In genomic region chr7:133230591-133231194, GRCh38 we compare ENCODE assay signal across 8 cellular contexts. TPM values are rescaled to one million over a fixed set of nuclear protein-coding genes. Genes with fewer than 3 reads are reported as not detected.
A peak's percentile ranks its signal among the peaks of the same experiment; 100 is the strongest.
DNase-seq lines count a peak whose midpoint lies in the region; ATAC-seq, FAIRE-seq and TF ChIP-seq lines count a peak whose summit lies in the region.

No MANE protein-coding gene starts in this region.

- H3K9me3 Mint-ChIP-seq in natural killer cell (no peaks in the 10 kb centered on the region), type B pancreatic cell (peaks cover 3% of the 10 kb centered on the region)
- H3K9me3 Mint-ChIP-seq in natural killer cell treated with Interleukin-12 subunit alpha and Interleukin-12 subunit beta and Interleukin-15 and Interleukin-18, amount 100 ng/mL, for 72 hours = no peaks in the 10 kb centered on the region

- peak in 2 of 3 donors; percentile 66 to 72 for ATAC-seq in natural killer cell
- no peak for ATAC-seq in natural killer cell treated with Interleukin-12 subunit alpha and Interleukin-12 subunit beta and Interleukin-15 and Interleukin-18, amount 100 ng/mL, for 72 hours
- ATAC-seq in GM18517 (IDR thresholded peaks at IDR 0.05; ENCODE audit: unreplicated experiment) = no peak

- H3K4me1 Mint-ChIP-seq in natural killer cell (no peaks in the 10 kb centered on the region), type B pancreatic cell (ENCODE audit: unreplicated experiment) (peaks cover 4% of the 10 kb centered on the region)
- no peaks in the 10 kb centered on the region for H3K4me1 Mint-ChIP-seq in natural killer cell treated with Interleukin-12 subunit alpha and Interleukin-12 subunit beta and Interleukin-15 and Interleukin-18, amount 100 ng/mL, for 72 hours (ENCODE audit: low read depth in 2 of 2)

- DNase-seq in natural killer cell (peak; percentile 27), NCI-H1694 (lab: John Stamatoyannopoulos, UW) (peak; percentile 80), mucosa of gallbladder (ENCODE audit: low spot score) (peak; percentile 48), type B pancreatic cell (ENCODE audit: extremely low spot score, unreplicated experiment) (no peak)
- DNase-seq in natural killer cell treated with Interleukin-12 subunit alpha and Interleukin-12 subunit beta and Interleukin-15 and Interleukin-18, amount 100 ng/mL, for 72 hours (ENCODE audit: low spot score) = no peak
- peak; percentile 7 for DNase-seq in effector CD8-positive, alpha-beta T cell (lab: John Stamatoyannopoulos, UW)

- H3K4me3 Mint-ChIP-seq in natural killer cell (no peak overlapping the region), type B pancreatic cell (no peak overlapping the region)
- no peak overlapping the region for H3K4me3 Mint-ChIP-seq in natural killer cell treated with Interleukin-12 subunit alpha and Interleukin-12 subunit beta and Interleukin-15 and Interleukin-18, amount 100 ng/mL, for 72 hours

- H3K36me3 Mint-ChIP-seq in natural killer cell (no peaks in the 10 kb centered on the region), type B pancreatic cell (no peaks in the 10 kb centered on the region)
- H3K36me3 Mint-ChIP-seq in natural killer cell treated with Interleukin-12 subunit alpha and Interleukin-12 subunit beta and Interleukin-15 and Interleukin-18, amount 100 ng/mL, for 72 hours = no peaks in the 10 kb centered on the region

- H3K27me3 Mint-ChIP-seq in natural killer cell (ENCODE audit: low read depth in 2 of 2) = peaks cover 24 to 50% of the 10 kb centered on the region in 2 donors
- H3K27me3 Mint-ChIP-seq in natural killer cell treated with Interleukin-12 subunit alpha and Interleukin-12 subunit beta and Interleukin-15 and Interleukin-18, amount 100 ng/mL, for 72 hours = peaks cover 9 to 24% of the 10 kb centered on the region in 2 donors
- H3K27me3 Mint-ChIP-seq in type B pancreatic cell = peaks cover 6% of the 10 kb centered on the region

- TF ChIP-seq CTCF in natural killer cell (IDR thresholded peaks at IDR 0.05) (peak; percentile 59), type B pancreatic cell (conservative IDR thresholded peaks at IDR 0.05) (peak; percentile 84)

- intact Hi-C loops in natural killer cell (cut with micrococcal nuclease) = loop anchor here (2.0 kb wide), 1 partner anchor 520 kb away; no protein-coding TSS in a partner anchor

- H3K27ac Mint-ChIP-seq in natural killer cell = no peak overlapping the region
- no peak overlapping the region for H3K27ac Mint-ChIP-seq in natural killer cell treated with Interleukin-12 subunit alpha and Interleukin-12 subunit beta and Interleukin-15 and Interleukin-18, amount 100 ng/mL, for 72 hours
- H3K27ac Mint-ChIP-seq in type B pancreatic cell = no peak overlapping the region

- peak; percentile 11 for FAIRE-seq in TTC549 (lab: Jason Lieb, UNC)

RNA-seq across cellular contexts. Expression of gene EXOC4, which starts 22.2 kb away (rescaled TPM):
- total RNA-seq in natural killer cell (100 to 1,000 TPM; 105 to 148 (median 123) TPM), mucosa of gallbladder (71.3 TPM), type B pancreatic cell (ENCODE audit: low replicate concordance) (63.8 and 95.5 TPM in 2 replicates)
- total RNA-seq in natural killer cell treated with Interleukin-12 subunit alpha and Interleukin-12 subunit beta and Interleukin-15 and Interleukin-18, amount 100 ng/mL, for 72 hours = 100 to 1,000 TPM in 1 of 2 donors, 10 to 100 TPM in 1; 78.5 to 107 TPM

Comparison
In these comparisons a context has a peak if more than half of its experiments do, and no peak if none do; other contexts are left out.
1. ATAC-seq: peak in natural killer cell (2 of 3); none in natural killer cell treated with Interleukin-12 subunit alpha and Interleukin-12 subunit beta and Interleukin-15 and Interleukin-18, amount 100 ng/mL, for 72 hours (0 of 2) and GM18517 (single experiment).
2. DNase-seq: peak in natural killer cell (single experiment), NCI-H1694 (single experiment), effector CD8-positive, alpha-beta T cell (single experiment) and mucosa of gallbladder (single experiment); none in natural killer cell treated with Interleukin-12 subunit alpha and Interleukin-12 subunit beta and Interleukin-15 and Interleukin-18, amount 100 ng/mL, for 72 hours (single experiment) and type B pancreatic cell (single experiment).